In genomic region chr1:35784364-35784763, GRCh38 we compare ENCODE assay signal across 5 cellular contexts. TPM values are rescaled to one million over a fixed set of nuclear protein-coding genes. Genes with fewer than 3 reads are reported as not detected.
A peak's percentile ranks its signal among the peaks of the same experiment; 100 is the strongest.
DNase-seq lines count a peak whose midpoint lies in the region; ATAC-seq, FAIRE-seq and TF ChIP-seq lines count a peak whose summit lies in the region.
"Not testable (repeated sequence)": the region's sequence is repeated elsewhere in the genome, so short reads cannot be mapped to it uniquely, and the experiment has no call there.

No MANE protein-coding gene starts in this region.

- POLR2A ChIA-PET in K562 (lab: Yijun Ruan, JAX), result interaction anchor here (0.6 to 2.6 kb wide), 3 partner anchors 16 to 528 kb away, joined by 3 to 9 read pairs (median 3); partner anchors contain the start of gene CLSPN
- POLR2A ChIA-PET in HepG2 (lab: Yijun Ruan, JAX), result not testable (repeated sequence)

- CTCF ChIA-PET in K562 (lab: Yijun Ruan, JAX; ENCODE audit: low intra/inter-chr PET ratio), result interaction anchor here (0.6 kb wide), 1 partner anchor 281 kb away, joined by 3 read pairs; no protein-coding TSS in a partner anchor
- CTCF ChIA-PET in HepG2 (lab: Yijun Ruan, JAX; ENCODE audit: low intra/inter-chr PET ratio, low total read pairs), result not testable (repeated sequence)

- WGBS in K562 (ENCODE audit: insufficient coverage, low coverage, missing lambda C conversion rate), result 54% methylated on average over 8 of the region's 8 CpGs
- WGBS in esophagus muscularis mucosa, result 83% methylated on average over 8 of the region's 8 CpGs
- WGBS in HepG2 (ENCODE audit: low lambda C conversion rate), result 61% methylated on average over 8 of the region's 8 CpGs

- not testable (repeated sequence) for H2AFZ ChIP-seq in K562 (ENCODE audit: low read depth, low read length); HepG2 (ENCODE audit: low read length)

- H3K9me1 ChIP-seq in K562 (ENCODE audit: control insufficient read depth, insufficient read depth, low read length), result not testable (repeated sequence)

- not testable (repeated sequence) for H3K79me2 ChIP-seq in K562 (ENCODE audit: control insufficient read depth, insufficient read depth, low read length); HepG2 (ENCODE audit: insufficient read depth, low read length)

- H3K27me3 ChIP-seq in K562 (ENCODE audit: control insufficient read depth in 2 of 2, insufficient read depth in 2 of 2, low read length in 2 of 2); esophagus muscularis mucosa; HepG2 (ENCODE audit: control insufficient read depth in 1 of 2, insufficient read depth in 2 of 2, low read length in 2 of 2); neutrophil: not testable (repeated sequence)

- TF ChIP-seq RAD21 in Ishikawa (IDR thresholded peaks at IDR 0.05; ENCODE audit: low read depth); K562 (CRISPR knock-in tag; conservative IDR thresholded peaks at IDR 0.05 in 1 of 2, IDR thresholded peaks at IDR 0.05 in 1 of 2); HepG2 (CRISPR knock-in tag; IDR thresholded peaks at IDR 0.05): not testable (repeated sequence)

- DNase-seq in K562 (ENCODE audit: extremely low read depth in 1 of 4, low spot score in 3 of 4); HepG2 (ENCODE audit: low spot score): not testable (repeated sequence)
- DNase-seq in esophagus muscularis mucosa (ENCODE audit: extremely low spot score), result peak; percentile 57

- not testable (repeated sequence) for TF ChIP-seq CTCF in K562 (IDR thresholded peaks at IDR 0.05 in 2 of 3, conservative IDR thresholded peaks at IDR 0.05 in 1 of 3; ENCODE audit: insufficient read depth in 2 of 3, low read depth in 1 of 3, low read length in 3 of 3); esophagus muscularis mucosa (IDR thresholded peaks at IDR 0.05); HepG2 (CRISPR knock-in tag; IDR thresholded peaks at IDR 0.05); neutrophil (IDR thresholded peaks at IDR 0.05)

- not testable (repeated sequence) for H3K9ac ChIP-seq in K562 (ENCODE audit: insufficient read depth in 1 of 2, low read depth in 2 of 2, low read length in 2 of 2); HepG2 (ENCODE audit: insufficient read depth, low read depth, low read length)

- not testable (repeated sequence) for H3K4me3 ChIP-seq in K562; esophagus muscularis mucosa; HepG2 (replicated peaks in 1 of 3; ENCODE audit: insufficient read depth in 1 of 3, low read depth in 2 of 3, low read length in 3 of 3)
- H3K4me3 ChIP-seq in neutrophil (ENCODE audit: low read depth in 1 of 2, low read length in 1 of 2), result peak overlapping the region in 1 of 2 experiments; percentile 1

- not testable (repeated sequence) for FAIRE-seq in K562 (lab: Jason Lieb, UNC); HepG2 (lab: Jason Lieb, UNC)

- BruUV-seq in K562 (replicated peaks; lab: Mats Ljungman, UMichigan); HepG2 (replicated peaks; lab: Mats Ljungman, UMichigan): not testable (repeated sequence)

- H3K4me2 ChIP-seq in K562 (ENCODE audit: insufficient read depth, low read length); HepG2 (ENCODE audit: low read depth, low read length): not testable (repeated sequence)

- H3K9me3 ChIP-seq in K562 (replicated peaks; ENCODE audit: control insufficient read depth, insufficient read depth, low read depth, low read length); esophagus muscularis mucosa; HepG2 (ENCODE audit: low read length); neutrophil: not testable (repeated sequence)

- ATAC-seq in K562, HepG2: not testable (repeated sequence)

- TF ChIP-seq EP300 in Ishikawa (IDR thresholded peaks at IDR 0.05; ENCODE audit: borderline replicate concordance); K562 (IDR thresholded peaks at IDR 0.05; ENCODE audit: low read length); esophagus muscularis mucosa (IDR thresholded peaks at IDR 0.05); HepG2 (IDR thresholded peaks at IDR 0.05; ENCODE audit: low read depth in 2 of 2, low read length in 2 of 2); HepG2 (CRISPR knock-in tag; IDR thresholded peaks at IDR 0.05; ENCODE audit: borderline replicate concordance): not testable (repeated sequence)

- TF ChIP-seq POLR2A in K562 (conservative IDR thresholded peaks at IDR 0.05); esophagus muscularis mucosa (IDR thresholded peaks at IDR 0.05; ENCODE audit: low read depth); HepG2 (IDR thresholded peaks at IDR 0.05; ENCODE audit: insufficient read depth in 1 of 2, low read depth in 2 of 2, low read length in 2 of 2): not testable (repeated sequence)

- in situ Hi-C loops in K562 (cut with MboI); HepG2 (cut with HindIII; ENCODE audit: extremely low pct_ligation_motif_present, low pct_unique_long_range_greater_than_20kb): not testable (repeated sequence)

- not testable (repeated sequence) for H3K36me3 ChIP-seq in K562 (ENCODE audit: control insufficient read depth, insufficient read depth, low read length); esophagus muscularis mucosa; HepG2 (replicated peaks in 1 of 2; ENCODE audit: control insufficient read depth in 1 of 2, insufficient read depth in 2 of 2, low read length in 2 of 2); neutrophil

- intact Hi-C loops in K562 (cut with micrococcal nuclease); esophagus muscularis mucosa (cut with DNase I); HepG2 (cut with micrococcal nuclease; ENCODE audit: unreplicated experiment): not testable (repeated sequence)

- H4K20me1 ChIP-seq in K562 (replicated peaks; ENCODE audit: control insufficient read depth, insufficient read depth, low read length); HepG2 (ENCODE audit: insufficient read depth, low read length): not testable (repeated sequence)

- H3K4me1 ChIP-seq in K562 (replicated peaks in 1 of 2; ENCODE audit: control insufficient read depth in 2 of 2, insufficient read depth in 2 of 2, low read length in 2 of 2) (peaks cover 14 to 16% of the 10 kb centered on the region in 2 experiments; a peak in 4 of 5 replicates), neutrophil (ENCODE audit: control insufficient read depth in 1 of 2, insufficient read depth in 1 of 2, low read depth in 1 of 2, low read length in 1 of 2) (peaks cover 12 to 13% of the 10 kb centered on the region in 2 experiments)
- H3K4me1 ChIP-seq in esophagus muscularis mucosa; HepG2 (ENCODE audit: insufficient read depth, low read length): not testable (repeated sequence)

- H3K27ac ChIP-seq in K562 (ENCODE audit: extremely low read depth, low read depth, low read length); esophagus muscularis mucosa (replicated peaks in 1 of 4); HepG2 (ENCODE audit: extremely low read length, insufficient read depth, low read length): not testable (repeated sequence)
- peak overlapping the region; percentile 50 for H3K27ac ChIP-seq in neutrophil

RNA-seq across cellular contexts. Expression of gene CLSPN, which starts 14.6 kb away (rescaled TPM):
- 48.4 and 127 TPM in 2 replicates for total RNA-seq in K562 (2011; cell fraction: chromatin; rRNA removed; ENCODE audit: low replicate concordance)
- total RNA-seq in K562 (2011; cell fraction: nucleolus; rRNA removed), result 20.8 and 25.1 TPM in 2 replicates
- total RNA-seq in K562 (2011; cell fraction: nucleoplasm; rRNA removed), result 45.5 and 47.3 TPM in 2 replicates
- 42.7 and 48.9 TPM in 2 replicates for total RNA-seq in K562 (2014; rRNA removed)
- 81.8 and 86.4 TPM in 2 replicates for total RNA-seq in K562 (2014; rRNA removed; fragmentation: Illumina TruSeq; extraction: Trizol)
- total RNA-seq in K562 (2015; rRNA removed; fragmentation: Illumina TruSeq; extraction: Trizol), result 88.4 and 98.5 TPM in 2 replicates
- 61.1 and 63.9 TPM in 2 replicates for total RNA-seq in K562 (2021)
- 30.4 and 41.0 TPM in 2 replicates for polyA plus RNA-seq in K562 (2011; rRNA removed)
- polyA plus RNA-seq in K562 (2011; cell fraction: cytosol; rRNA removed), result 14.4 and 16.8 TPM in 2 replicates
- 20.0 and 20.5 TPM in 2 replicates for polyA plus RNA-seq in K562 (2011; cell fraction: nucleus; rRNA removed)
- polyA plus RNA-seq in K562 (2012), result 20.0 and 30.4 TPM in 2 replicates
- 60.2 and 65.7 TPM in 2 replicates for polyA plus RNA-seq in K562 (2014; fragmentation: Illumina TruSeq; extraction: Trizol)
- polyA plus RNA-seq in K562 (2014; fragmentation: Nextera tagmentation; extraction: Ambion mirVana), result 10 to 100 TPM; 23.1 to 27.0 TPM
- 49.2 and 49.6 TPM in 2 replicates for polyA plus RNA-seq in K562 (2014; rRNA removed)
- 67.7 and 74.3 TPM in 2 replicates for polyA minus RNA-seq in K562 (2011; rRNA and poly(A)+ RNA removed)
- 24.0 and 40.7 TPM in 2 replicates for polyA minus RNA-seq in K562 (2011; cell fraction: cytosol; rRNA and poly(A)+ RNA removed)
- polyA minus RNA-seq in K562 (2011; cell fraction: nucleus; rRNA and poly(A)+ RNA removed), result 11.0 and 22.7 TPM in 2 replicates
- total RNA-seq in esophagus muscularis mucosa, result under 1 TPM in 3 of 4 donors, not detected in 1; under 0.01 to 0.40 (median 0.17) TPM
- 32.5 and 51.7 TPM in 2 replicates for total RNA-seq in HepG2 (2016; rRNA removed; fragmentation: Illumina TruSeq; extraction: Trizol)
- 4.4 and 6.3 TPM in 2 replicates for total RNA-seq in HepG2 (2016; cell fraction: cytosol; rRNA removed; fragmentation: Illumina TruSeq; extraction: Trizol; ENCODE audit: low read depth)
- 31.9 and 50.2 TPM in 2 replicates for total RNA-seq in HepG2 (2016; cell fraction: insoluble cytoplasmic fraction; rRNA removed; fragmentation: Illumina TruSeq; extraction: Trizol)
- 6.2 and 8.0 TPM in 2 replicates for total RNA-seq in HepG2 (2016; cell fraction: membrane; rRNA removed; fragmentation: Illumina TruSeq; extraction: Trizol)
- 22.1 and 25.0 TPM in 2 replicates for total RNA-seq in HepG2 (2016; cell fraction: nucleus; rRNA removed; fragmentation: Illumina TruSeq; extraction: Trizol)
- polyA plus RNA-seq in HepG2 (2011; rRNA removed), result 2.2 and 2.5 TPM in 2 replicates
- 1.6 TPM in 2 replicates for polyA plus RNA-seq in HepG2 (2011; cell fraction: cytosol; rRNA removed)
- 1.7 and 2.2 TPM in 2 replicates for polyA plus RNA-seq in HepG2 (2011; cell fraction: nucleus; rRNA removed)
- 1.1 and 4.6 TPM in 2 replicates for polyA plus RNA-seq in HepG2 (2012)
- polyA plus RNA-seq in HepG2 (2016; cell fraction: cytosol; fragmentation: Illumina TruSeq; extraction: Trizol; ENCODE audit: low read depth), result 0.63 and 0.71 TPM in 2 replicates
- polyA plus RNA-seq in HepG2 (2016; cell fraction: insoluble cytoplasmic fraction; fragmentation: Illumina TruSeq; extraction: Trizol; ENCODE audit: low read depth), result 20.7 and 21.0 TPM in 2 replicates
- polyA plus RNA-seq in HepG2 (2016; cell fraction: membrane; fragmentation: Illumina TruSeq; extraction: Trizol; ENCODE audit: low read depth), result 0.34 and 0.68 TPM in 2 replicates
- 21.6 and 24.4 TPM in 2 replicates for polyA plus RNA-seq in HepG2 (2016; cell fraction: nucleus; fragmentation: Illumina TruSeq; extraction: Trizol; ENCODE audit: insufficient read depth, low read depth)
- polyA minus RNA-seq in HepG2 (2011; rRNA and poly(A)+ RNA removed; ENCODE audit: low replicate concordance), result 3.3 and 40.9 TPM in 2 replicates
- polyA minus RNA-seq in HepG2 (2011; cell fraction: cytosol; rRNA and poly(A)+ RNA removed), result 4.3 and 4.4 TPM in 2 replicates
- polyA minus RNA-seq in HepG2 (2011; cell fraction: nucleus; rRNA and poly(A)+ RNA removed), result 3.9 and 4.6 TPM in 2 replicates

RNA-seq across cellular contexts. Expression of gene AGO4, which starts 23.5 kb away (rescaled TPM):
- total RNA-seq in K562 (2011; cell fraction: chromatin; rRNA removed; ENCODE audit: low replicate concordance), result 17.2 and 26.4 TPM in 2 replicates
- 9.3 and 16.1 TPM in 2 replicates for total RNA-seq in K562 (2011; cell fraction: nucleolus; rRNA removed)
- total RNA-seq in K562 (2011; cell fraction: nucleoplasm; rRNA removed), result 18.0 and 22.6 TPM in 2 replicates
- 4.5 and 6.8 TPM in 2 replicates for total RNA-seq in K562 (2014; rRNA removed)
- 10.5 and 10.7 TPM in 2 replicates for total RNA-seq in K562 (2014; rRNA removed; fragmentation: Illumina TruSeq; extraction: Trizol)
- 6.1 and 6.4 TPM in 2 replicates for total RNA-seq in K562 (2015; rRNA removed; fragmentation: Illumina TruSeq; extraction: Trizol)
- total RNA-seq in K562 (2021), result 6.8 and 8.5 TPM in 2 replicates
- 9.3 and 11.6 TPM in 2 replicates for polyA plus RNA-seq in K562 (2011; rRNA removed)
- 10.7 and 11.3 TPM in 2 replicates for polyA plus RNA-seq in K562 (2011; cell fraction: cytosol; rRNA removed)
- polyA plus RNA-seq in K562 (2011; cell fraction: nucleus; rRNA removed), result 11.4 and 15.4 TPM in 2 replicates
- 7.3 and 10.0 TPM in 2 replicates for polyA plus RNA-seq in K562 (2012)
- polyA plus RNA-seq in K562 (2014; fragmentation: Illumina TruSeq; extraction: Trizol), result 8.8 and 13.4 TPM in 2 replicates
- 1 to 10 TPM; 1.3 to 2.2 TPM for polyA plus RNA-seq in K562 (2014; fragmentation: Nextera tagmentation; extraction: Ambion mirVana)
- polyA plus RNA-seq in K562 (2014; rRNA removed), result 6.5 and 8.1 TPM in 2 replicates
- polyA minus RNA-seq in K562 (2011; rRNA and poly(A)+ RNA removed), result 23.0 and 24.1 TPM in 2 replicates
- 9.9 and 11.2 TPM in 2 replicates for polyA minus RNA-seq in K562 (2011; cell fraction: cytosol; rRNA and poly(A)+ RNA removed)
- 8.2 and 8.6 TPM in 2 replicates for polyA minus RNA-seq in K562 (2011; cell fraction: nucleus; rRNA and poly(A)+ RNA removed)
- 10 to 100 TPM; 25.2 to 42.7 (median 33.0) TPM for total RNA-seq in esophagus muscularis mucosa
- total RNA-seq in HepG2 (2016; rRNA removed; fragmentation: Illumina TruSeq; extraction: Trizol), result 6.0 and 6.8 TPM in 2 replicates
- total RNA-seq in HepG2 (2016; cell fraction: cytosol; rRNA removed; fragmentation: Illumina TruSeq; extraction: Trizol; ENCODE audit: low read depth), result 3.0 and 4.0 TPM in 2 replicates
- 4.8 and 6.6 TPM in 2 replicates for total RNA-seq in HepG2 (2016; cell fraction: insoluble cytoplasmic fraction; rRNA removed; fragmentation: Illumina TruSeq; extraction: Trizol)
- total RNA-seq in HepG2 (2016; cell fraction: membrane; rRNA removed; fragmentation: Illumina TruSeq; extraction: Trizol), result 4.0 and 7.0 TPM in 2 replicates
- total RNA-seq in HepG2 (2016; cell fraction: nucleus; rRNA removed; fragmentation: Illumina TruSeq; extraction: Trizol), result 8.4 and 9.1 TPM in 2 replicates
- polyA plus RNA-seq in HepG2 (2011; rRNA removed), result 13.8 and 14.6 TPM in 2 replicates
- 8.4 and 8.5 TPM in 2 replicates for polyA plus RNA-seq in HepG2 (2011; cell fraction: cytosol; rRNA removed)
- 15.1 and 16.9 TPM in 2 replicates for polyA plus RNA-seq in HepG2 (2011; cell fraction: nucleus; rRNA removed)
- polyA plus RNA-seq in HepG2 (2012), result 8.8 and 9.8 TPM in 2 replicates
- 0.53 and 1.4 TPM in 2 replicates for polyA plus RNA-seq in HepG2 (2016; cell fraction: cytosol; fragmentation: Illumina TruSeq; extraction: Trizol; ENCODE audit: low read depth)
- 3.8 and 5.2 TPM in 2 replicates for polyA plus RNA-seq in HepG2 (2016; cell fraction: insoluble cytoplasmic fraction; fragmentation: Illumina TruSeq; extraction: Trizol; ENCODE audit: low read depth)
- polyA plus RNA-seq in HepG2 (2016; cell fraction: membrane; fragmentation: Illumina TruSeq; extraction: Trizol; ENCODE audit: low read depth), result 2.3 and 3.6 TPM in 2 replicates
- polyA plus RNA-seq in HepG2 (2016; cell fraction: nucleus; fragmentation: Illumina TruSeq; extraction: Trizol; ENCODE audit: insufficient read depth, low read depth), result 10.2 and 12.8 TPM in 2 replicates
- 17.3 and 43.6 TPM in 2 replicates for polyA minus RNA-seq in HepG2 (2011; rRNA and poly(A)+ RNA removed; ENCODE audit: low replicate concordance)
- polyA minus RNA-seq in HepG2 (2011; cell fraction: cytosol; rRNA and poly(A)+ RNA removed), result 13.8 and 14.4 TPM in 2 replicates
- polyA minus RNA-seq in HepG2 (2011; cell fraction: nucleus; rRNA and poly(A)+ RNA removed), result 25.6 and 31.6 TPM in 2 replicates
